In the genomic region with DNA sequence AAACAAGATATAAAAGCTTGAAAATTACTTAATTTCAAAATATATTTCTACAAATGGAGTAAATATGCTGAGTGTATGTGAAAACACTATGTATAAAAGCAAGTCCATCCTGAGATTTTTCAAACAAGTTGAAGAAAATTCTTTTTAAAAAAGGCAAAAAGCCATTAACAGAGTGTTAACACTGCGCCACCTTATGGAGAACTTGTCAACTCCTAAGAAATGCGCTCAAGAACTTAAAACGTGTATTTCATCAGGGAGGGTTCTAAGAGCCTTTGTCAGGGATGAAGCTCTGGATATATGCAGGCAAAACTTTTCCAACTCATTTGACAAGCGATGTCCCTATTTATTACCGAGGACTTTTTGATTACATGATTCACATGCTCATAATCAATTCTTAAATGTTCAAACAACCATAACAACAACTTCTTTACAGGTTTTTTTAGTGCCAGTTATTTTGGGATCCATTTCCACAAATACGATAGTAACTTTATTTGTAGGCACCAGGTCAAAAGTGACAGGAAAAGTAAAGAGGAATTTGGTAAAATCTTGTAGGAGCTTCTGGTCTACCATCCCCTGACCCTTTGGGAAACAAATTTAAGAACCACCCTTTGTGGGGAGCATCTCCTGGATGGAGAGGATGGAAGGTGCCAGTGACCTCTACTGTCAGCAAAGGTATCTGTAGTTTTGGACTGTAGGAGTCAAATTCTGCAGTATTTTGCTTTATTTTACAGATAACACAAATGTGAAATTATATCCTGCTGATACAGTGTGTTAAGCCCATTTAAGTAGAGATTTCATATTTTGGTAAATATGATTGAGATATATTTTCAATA, we compare ENCODE assay signal across 8 cellular contexts.
DNase-seq lines count a peak whose midpoint lies in the region; ATAC-seq and FAIRE-seq lines count a peak whose summit lies in the region.

No MANE protein-coding gene starts in this region.

- DNase-seq in GDM1 (lab: John Stamatoyannopoulos, UW) = peak; percentile 3
- peak; percentile 68 for DNase-seq in left kidney (ENCODE audit: low read depth, low spot score)
- no peak for DNase-seq in stimulated activated naive CD4-positive, alpha-beta T cell (lab: John Stamatoyannopoulos, UW)
- DNase-seq in germinal center (ENCODE audit: low spot score) = no peak

- FAIRE-seq in TTC549 (lab: Jason Lieb, UNC) = peak; percentile 92

- ATAC-seq in HG03442 (IDR thresholded peaks at IDR 0.05; ENCODE audit: unreplicated experiment) (peak; percentile 66), GM19463 (IDR thresholded peaks at IDR 0.05; ENCODE audit: unreplicated experiment) (no peak), HG03439 (IDR thresholded peaks at IDR 0.05; ENCODE audit: unreplicated experiment) (no peak)

Comparison
In these comparisons a context has a peak if more than half of its experiments do, and no peak if none do; other contexts are left out.
1. DNase-seq: peak in GDM1 (single experiment) and left kidney (single experiment); none in stimulated activated naive CD4-positive, alpha-beta T cell (0 of 6) and germinal center (single experiment).